10 cellular contexts compared by ENCODE assay signal in genomic region chr19:4845975-4846374, GRCh38. TPM values are rescaled to one million over a fixed set of nuclear protein-coding genes. Genes with fewer than 3 reads are reported as not detected.
DNase-seq lines count a peak whose midpoint lies in the region; FAIRE-seq and TF ChIP-seq lines count a peak whose summit lies in the region.
"Not testable (repeated sequence)": the region's sequence is repeated elsewhere in the genome, so short reads cannot be mapped to it uniquely, and the experiment has no call there.
"Had no signal": no experiment of that assay in that cellular context is flagged by ENCODE, and none has a peak within 500 bp of the region (broad histone marks: within the 10 kb centered on the region; RNA-seq: fewer than 3 reads in every experiment).

No MANE protein-coding gene starts in this region.

- not testable (repeated sequence) for H3K27me3 ChIP-seq in astrocyte (ENCODE audit: insufficient read depth, low read length); left ventricle myocardium inferior (ENCODE audit: low read depth); stomach

- H3K27ac Mint-ChIP-seq in astrocyte (ENCODE audit: unreplicated experiment): not testable (repeated sequence)

- not testable (repeated sequence) for H3K9ac ChIP-seq in astrocyte (ENCODE audit: low read length)

- DNase-seq in EH (ENCODE audit: low read depth): peak; percentile 87
- peak; percentile 54 for DNase-seq in M059J (ENCODE audit: low read depth)
- DNase-seq in astrocyte (ENCODE audit: low read depth): peak; percentile 48
- DNase-seq in fibroblast of gingiva (ENCODE audit: low read depth): peak; percentile 38
- peak; percentile 34 for DNase-seq in left ventricle myocardium inferior
- DNase-seq in non-pigmented ciliary epithelial cell (ENCODE audit: low read depth): peak; percentile 23
- not testable (repeated sequence) for DNase-seq in stomach

- intact Hi-C loops in left ventricle myocardium inferior (cut with micrococcal nuclease); stomach (cut with DNase I; ENCODE audit: low total_unique reads): not testable (repeated sequence)

- peak overlapping the region; percentile 26 for H3K27ac ChIP-seq in astrocyte (ENCODE audit: low read depth, low read length)
- H3K27ac ChIP-seq in left ventricle myocardium inferior (replicated peaks): peak overlapping the region; percentile 72
- peak overlapping the region in 3 of 5 donors; percentile 52 to 60 (median 53) for H3K27ac ChIP-seq in stomach

- not testable (repeated sequence) for H3K4me3 Mint-ChIP-seq in astrocyte (ENCODE audit: unreplicated experiment)

- H2AFZ ChIP-seq in astrocyte (ENCODE audit: low read depth, low read length): not testable (repeated sequence)

- peaks cover 24% of the 10 kb centered on the region for H3K36me3 ChIP-seq in astrocyte (ENCODE audit: insufficient read depth, low read length)
- peaks cover 68% of the 10 kb centered on the region for H3K36me3 ChIP-seq in left ventricle myocardium inferior
- peaks cover 7 to 98% (median 88%) of the 10 kb centered on the region in 4 donors for H3K36me3 ChIP-seq in stomach

- H3K9me3 Mint-ChIP-seq in astrocyte (ENCODE audit: unreplicated experiment): not testable (repeated sequence)

- WGBS in stomach, 5 donors: 38 to 74% (median 63%) methylated on average over 8 to 9 of the region's 9 CpGs

- H4K20me1 ChIP-seq in astrocyte (ENCODE audit: insufficient read depth, low read length): not testable (repeated sequence)

- not testable (repeated sequence) for H3K9me3 ChIP-seq in astrocyte (ENCODE audit: insufficient read depth, low read depth, low read length); left ventricle myocardium inferior (replicated peaks); stomach

- peak overlapping the region; percentile 30 for H3K4me2 ChIP-seq in astrocyte (ENCODE audit: low read length)

- not testable (repeated sequence) for TF ChIP-seq POLR2A in stomach (IDR thresholded peaks at IDR 0.05)

- not testable (repeated sequence) for H3K79me2 ChIP-seq in astrocyte (ENCODE audit: insufficient read depth, low read length)

- not testable (repeated sequence) for H3K4me1 Mint-ChIP-seq in astrocyte (ENCODE audit: low read depth, unreplicated experiment)

- H3K4me3 ChIP-seq in astrocyte (ENCODE audit: insufficient read depth, low read depth, low read length); left ventricle myocardium inferior; stomach: not testable (repeated sequence)

- not testable (repeated sequence) for TF ChIP-seq CTCF in astrocyte (IDR thresholded peaks at IDR 0.05; ENCODE audit: insufficient read depth, low read depth, low read length); left ventricle myocardium inferior (IDR thresholded peaks at IDR 0.05; ENCODE audit: borderline replicate concordance); stomach (IDR thresholded peaks at IDR 0.05)

- not testable (repeated sequence) for H3K27me3 Mint-ChIP-seq in astrocyte (ENCODE audit: low read depth, unreplicated experiment)

- H3K36me3 Mint-ChIP-seq in astrocyte (ENCODE audit: low read depth, unreplicated experiment): peaks cover 23% of the 10 kb centered on the region

- H3K4me1 ChIP-seq in astrocyte (ENCODE audit: insufficient read depth, low read length); left ventricle myocardium inferior: not testable (repeated sequence)
- peaks cover 0 to 19% (median 2%) of the 10 kb centered on the region in 4 donors for H3K4me1 ChIP-seq in stomach

- not testable (repeated sequence) for FAIRE-seq in astrocyte (lab: Jason Lieb, UNC)

- TF ChIP-seq EP300 in stomach (IDR thresholded peaks at IDR 0.05): not testable (repeated sequence)

RNA-seq across cellular contexts. Expression of gene TICAM1, which starts 14.5 kb away (rescaled TPM):
- 2.6 and 5.2 TPM in 2 replicates for total RNA-seq in M059J (2014; rRNA removed; shearing (Covaris generic))
- total RNA-seq in astrocyte: 10.0 TPM in 2 replicates
- 6.1 TPM for total RNA-seq in left ventricle myocardium inferior
- 10 to 100 TPM in 3 of 5 donors, 1 to 10 TPM in 2; 1.8 to 46.9 (median 19.6) TPM for total RNA-seq in stomach
- 10 to 100 TPM; 11.6 to 16.2 (median 13.7) TPM for polyA plus RNA-seq in stomach

RNA-seq across cellular contexts. Expression of gene PLIN3, which starts 21.5 kb away (rescaled TPM):
- total RNA-seq in M059J (2014; rRNA removed; shearing (Covaris generic)): 165 and 222 TPM in 2 replicates
- 148 and 157 TPM in 2 replicates for total RNA-seq in astrocyte
- 26.7 TPM for total RNA-seq in left ventricle myocardium inferior
- total RNA-seq in stomach: 10 to 100 TPM in 4 of 5 donors, 1 to 10 TPM in 1; 8.9 to 42.6 (median 16.3) TPM
- 10 to 100 TPM; 39.2 to 55.3 (median 44.0) TPM for polyA plus RNA-seq in stomach

RNA-seq across cellular contexts. Expression of gene FEM1A, which starts 54.4 kb away (rescaled TPM):
- total RNA-seq in M059J (2014; rRNA removed; shearing (Covaris generic)): 7.5 and 11.0 TPM in 2 replicates
- total RNA-seq in astrocyte (12.0 and 12.6 TPM in 2 replicates), left ventricle myocardium inferior (46.5 TPM), stomach (10 to 100 TPM in 3 of 5 donors, 1 to 10 TPM in 2; 8.8 to 30.7 (median 12.8) TPM)
- polyA plus RNA-seq in stomach: 1 to 10 TPM; 3.5 to 4.0 (median 3.8) TPM

RNA-seq across cellular contexts. Expression of gene ARRDC5, which starts 56.7 kb away (rescaled TPM):
- not detected in 2 replicates for total RNA-seq in M059J (2014; rRNA removed; shearing (Covaris generic))
- total RNA-seq in astrocyte (not detected in 2 replicates), left ventricle myocardium inferior (not detected), stomach (under 1 TPM in 1 of 5 donors, not detected in 4; 0.73 TPM)
- polyA plus RNA-seq in stomach: under 1 TPM in 1 of 3 donors, not detected in 2; 0.20 TPM
- total RNA-seq: A673, MCF 10A, PC-3 had no signal
